In genomic region chr17:42282478-42283080, GRCh38 we compare ENCODE assay signal across 17 cellular contexts. TPM values are rescaled to one million over a fixed set of nuclear protein-coding genes. Genes with fewer than 3 reads are reported as not detected.
DNase-seq lines count a peak whose midpoint lies in the region; ATAC-seq, FAIRE-seq and TF ChIP-seq lines count a peak whose summit lies in the region.
"Had no signal": no experiment of that assay in that cellular context is flagged by ENCODE, and none has a peak within 500 bp of the region (broad histone marks: within the 10 kb centered on the region; RNA-seq: fewer than 3 reads in every experiment).

No MANE protein-coding gene starts in this region.

- no peak overlapping the region for H3K4me2 ChIP-seq in GM23338
- peak overlapping the region; percentile 66; the same call in 1 of the 2 replicates for H3K4me2 ChIP-seq in K562 (ENCODE audit: insufficient read depth, low read length)

- H3F3A ChIP-seq in GM23338 (replicated peaks; ENCODE audit: low read depth): 0 out of 2 replicates have a peak, but pooled peaks cover 6% of the 10 kb centered on the region

- H3K27me3 Mint-ChIP-seq in activated CD4-positive, alpha-beta T cell treated with anti-CD3 and anti-CD28 coated beads for 36 hours: no peaks in the 10 kb centered on the region
- H3K27me3 Mint-ChIP-seq in GM23338 (ENCODE audit: insufficient read depth, low read depth, poor library complexity): peaks cover 19% of the 10 kb centered on the region

- in situ Hi-C loops in K562 (cut with MboI): no loop called here

- WGBS in K562 (ENCODE audit: insufficient coverage, low coverage, missing lambda C conversion rate): 86% methylated on average over 6 of the region's 6 CpGs

- no peak for TF ChIP-seq RAD21 in K562 (CRISPR knock-in tag; conservative IDR thresholded peaks at IDR 0.05 in 1 of 2, IDR thresholded peaks at IDR 0.05 in 1 of 2)

- no peak overlapping the region; a peak in 1 of 4 replicates for H3K9ac ChIP-seq in K562 (ENCODE audit: insufficient read depth in 1 of 2, low read depth in 2 of 2, low read length in 2 of 2)

- no peak for TF ChIP-seq EP300 in K562 (IDR thresholded peaks at IDR 0.05; ENCODE audit: low read length)

- H3K9me1 ChIP-seq in K562 (ENCODE audit: control insufficient read depth, insufficient read depth, low read length): no peaks in the 10 kb centered on the region

- POLR2A ChIA-PET in activated CD4-positive, alpha-beta T cell treated with anti-CD3 and anti-CD28 coated beads for 36 hours (lab: Charles Lee): no interaction called here
- POLR2A ChIA-PET in K562 (lab: Yijun Ruan, JAX): interaction anchor here (0.6 to 5.8 kb wide), 4 partner anchors 9 to 24 kb away, joined by 3 to 41 read pairs (median 4); no protein-coding TSS in a partner anchor

- peak; percentile 30 to 39; a peak in 3 of 4 replicates for TF ChIP-seq CTCF in GM23338 (conservative IDR thresholded peaks at IDR 0.05; ENCODE audit: low read depth in 2 of 2)
- 0 out of 6 replicates have a peak, but pooled peaks of 1 of the 3 experiments have one; percentile 9 for TF ChIP-seq CTCF in K562 (IDR thresholded peaks at IDR 0.05 in 2 of 3, conservative IDR thresholded peaks at IDR 0.05 in 1 of 3; ENCODE audit: insufficient read depth in 2 of 3, low read depth in 1 of 3, low read length in 3 of 3)

- no peak overlapping the region for H2AFZ ChIP-seq in GM23338
- no peak overlapping the region for H2AFZ ChIP-seq in K562 (ENCODE audit: low read depth, low read length)

- H3K36me3 ChIP-seq in GM23338 (ENCODE audit: insufficient read depth): no peaks in the 10 kb centered on the region
- H3K36me3 ChIP-seq in K562 (ENCODE audit: control insufficient read depth, insufficient read depth, low read length): peaks cover 42% of the 10 kb centered on the region
- H3K36me3 ChIP-seq: ascending aorta, HAP-1 had no signal

- H3K79me2 ChIP-seq in GM23338 (replicated peaks; ENCODE audit: insufficient read depth): no peaks in the 10 kb centered on the region
- peaks cover 78% of the 10 kb centered on the region for H3K79me2 ChIP-seq in K562 (ENCODE audit: control insufficient read depth, insufficient read depth, low read length)

- no peak overlapping the region for H3K4me3 Mint-ChIP-seq in activated CD4-positive, alpha-beta T cell treated with anti-CD3 and anti-CD28 coated beads for 36 hours
- no peak overlapping the region; the same call in 2 of the 3 replicates for H3K4me3 Mint-ChIP-seq in GM23338
- H3K4me3 Mint-ChIP-seq: T-helper 1 cell treated with Interleukin-12 subunit alpha and Interleukin-12 subunit beta and Interleukin-4 antibody, amounts not matched to agents 30 μg/mL and 1 μg/mL, for 36 hours had no signal

- H3K4me1 Mint-ChIP-seq in activated CD4-positive, alpha-beta T cell treated with anti-CD3 and anti-CD28 coated beads for 36 hours: peaks cover 45% of the 10 kb centered on the region
- H3K4me1 Mint-ChIP-seq in GM23338: peaks cover 25% of the 10 kb centered on the region

- no peak overlapping the region for H3K27ac ChIP-seq in GM23338 (ENCODE audit: low read depth)
- H3K27ac ChIP-seq in K562 (ENCODE audit: extremely low read depth, low read depth, low read length): peak overlapping the region; percentile 59; the same call in 2 of the 3 replicates
- H3K27ac ChIP-seq: ascending aorta had no signal

- no peaks in the 10 kb centered on the region for H3K9me3 ChIP-seq in K562 (replicated peaks; ENCODE audit: control insufficient read depth, insufficient read depth, low read depth, low read length)
- H3K9me3 ChIP-seq: ascending aorta, HAP-1 had no signal

- H4K20me1 ChIP-seq in GM23338 (replicated peaks; ENCODE audit: insufficient read depth) (no peaks in the 10 kb centered on the region), K562 (replicated peaks; ENCODE audit: control insufficient read depth, insufficient read depth, low read length) (no peaks in the 10 kb centered on the region)

- FAIRE-seq in K562 (lab: Jason Lieb, UNC): no peak

- H3K4me1 ChIP-seq in GM23338 (ENCODE audit: insufficient read depth) (peaks cover 11% of the 10 kb centered on the region), K562 (replicated peaks in 1 of 2; ENCODE audit: control insufficient read depth in 2 of 2, insufficient read depth in 2 of 2, low read length in 2 of 2) (peaks cover 49 to 51% of the 10 kb centered on the region in 2 experiments)
- H3K4me1 ChIP-seq: HAP-1 had no signal

- peak overlapping the region; percentile 21 for H3K27ac Mint-ChIP-seq in activated CD4-positive, alpha-beta T cell treated with anti-CD3 and anti-CD28 coated beads for 36 hours
- no peak overlapping the region for H3K27ac Mint-ChIP-seq in GM23338
- H3K27ac Mint-ChIP-seq: T-helper 1 cell treated with Interleukin-12 subunit alpha and Interleukin-12 subunit beta and Interleukin-4 antibody, amounts not matched to agents 30 μg/mL and 1 μg/mL, for 36 hours had no signal

- BruUV-seq in K562 (replicated peaks; lab: Mats Ljungman, UMichigan): no TSS peak

- H3K36me3 Mint-ChIP-seq in activated CD4-positive, alpha-beta T cell treated with anti-CD3 and anti-CD28 coated beads for 36 hours (ENCODE audit: low read depth): peaks cover 20% of the 10 kb centered on the region
- H3K36me3 Mint-ChIP-seq in GM23338 (ENCODE audit: low read depth): no peaks in the 10 kb centered on the region

- H3K4me3 ChIP-seq in GM23338 (no peak overlapping the region), K562 (no peak overlapping the region)
- H3K4me3 ChIP-seq: ascending aorta, dorsolateral prefrontal cortex, HAP-1 had no signal

- DNase-seq in activated CD4-positive, alpha-beta T cell treated with anti-CD3 and anti-CD28 coated beads for 36 hours: peak; percentile 4
- no peak for DNase-seq in activated CD4-positive, alpha-beta T cell treated with anti-CD3 and anti-CD28 coated beads for 4 hours
- DNase-seq in GM23338 (ENCODE audit: low spot score) (peak; percentile 72), K562 (ENCODE audit: extremely low read depth in 1 of 4, low spot score in 3 of 4) (peak in 1 of 4 experiments; percentile 9), sciatic nerve (ENCODE audit: low spot score) (peak; percentile 39), NCI-H2227 treated with DMSO at 0.1 percent for 48 hours (lab: John Stamatoyannopoulos, UW) (no peak), GF-D8 (lab: John Stamatoyannopoulos, UW) (no peak), NK-92 (lab: John Stamatoyannopoulos, UW; ENCODE audit: unreplicated experiment) (no peak)
- DNase-seq: ACHN, hypothalamus, NCI-H1417 treated with DMSO at 0.1 percent for 48 hours, NCI-H524, substantia nigra had no signal

- H3K27me3 ChIP-seq in GM23338 (ENCODE audit: insufficient read depth) (peaks cover 11% of the 10 kb centered on the region), K562 (ENCODE audit: control insufficient read depth in 2 of 2, insufficient read depth in 2 of 2, low read length in 2 of 2) (no peaks in the 10 kb centered on the region)
- H3K27me3 ChIP-seq: ascending aorta, dorsolateral prefrontal cortex had no signal

- CTCF ChIA-PET in activated CD4-positive, alpha-beta T cell treated with anti-CD3 and anti-CD28 coated beads for 36 hours (lab: Charles Lee): no interaction called here
- CTCF ChIA-PET in K562 (lab: Yijun Ruan, JAX; ENCODE audit: low intra/inter-chr PET ratio): no interaction called here

- H3K9me2 ChIP-seq in GM23338 (ENCODE audit: insufficient read depth): no peaks in the 10 kb centered on the region

- ATAC-seq in activated CD4-positive, alpha-beta T cell treated with anti-CD3 and anti-CD28 coated beads for 36 hours: no peak
- ATAC-seq in GM23338: peak; percentile 80
- peak; percentile 2; the same call in 1 of the 3 replicates for ATAC-seq in K562
- no peak for ATAC-seq in sciatic nerve

- no peak for TF ChIP-seq POLR2A in K562 (conservative IDR thresholded peaks at IDR 0.05)

- intact Hi-C loops in activated CD4-positive, alpha-beta T cell treated with anti-CD3 and anti-CD28 coated beads for 36 hours (cut with DNase I, micrococcal nuclease): no loop called here
- intact Hi-C loops in K562 (cut with micrococcal nuclease): no loop called here
- intact Hi-C loops in sciatic nerve (cut with DNase I): no loop called here

- H3K9me3 Mint-ChIP-seq in activated CD4-positive, alpha-beta T cell treated with anti-CD3 and anti-CD28 coated beads for 36 hours (ENCODE audit: low read depth): no peaks in the 10 kb centered on the region
- no peaks in the 10 kb centered on the region for H3K9me3 Mint-ChIP-seq in GM23338
- H3K9me3 Mint-ChIP-seq: T-helper 1 cell treated with Interleukin-12 subunit alpha and Interleukin-12 subunit beta and Interleukin-4 antibody, amounts not matched to agents 30 μg/mL and 1 μg/mL, for 36 hours had no signal

RNA-seq across cellular contexts. Expression of gene STAT5A, which starts 5.7 kb away (rescaled TPM):
- 100 to 1,000 TPM; 178 to 203 TPM for total RNA-seq in activated CD4-positive, alpha-beta T cell treated with anti-CD3 and anti-CD28 coated beads for 36 hours
- total RNA-seq in GM23338 (2014; rRNA removed; shearing (Covaris generic)): 14.6 and 18.1 TPM in 2 replicates
- 2.3 and 2.4 TPM in 2 replicates for polyA plus RNA-seq in GM23338 (2016; fragmentation: Nextera tagmentation; extraction: Ambion mirVana)
- total RNA-seq in K562 (2011; cell fraction: chromatin; rRNA removed; ENCODE audit: low replicate concordance): 251 and 757 TPM in 2 replicates
- total RNA-seq in K562 (2011; cell fraction: nucleolus; rRNA removed): 428 and 505 TPM in 2 replicates
- total RNA-seq in K562 (2011; cell fraction: nucleoplasm; rRNA removed): 262 and 311 TPM in 2 replicates
- 391 and 467 TPM in 2 replicates for total RNA-seq in K562 (2014; rRNA removed)
- total RNA-seq in K562 (2014; rRNA removed; fragmentation: Illumina TruSeq; extraction: Trizol): 156 and 174 TPM in 2 replicates
- total RNA-seq in K562 (2015; rRNA removed; fragmentation: Illumina TruSeq; extraction: Trizol): 177 and 195 TPM in 2 replicates
- 377 and 414 TPM in 2 replicates for total RNA-seq in K562 (2021)
- polyA plus RNA-seq in K562 (2011; rRNA removed): 131 and 196 TPM in 2 replicates
- polyA plus RNA-seq in K562 (2011; cell fraction: cytosol; rRNA removed): 76.7 and 247 TPM in 2 replicates
- 268 and 853 TPM in 2 replicates for polyA plus RNA-seq in K562 (2011; cell fraction: nucleus; rRNA removed)
- 303 and 408 TPM in 2 replicates for polyA plus RNA-seq in K562 (2012)
- polyA plus RNA-seq in K562 (2014; fragmentation: Illumina TruSeq; extraction: Trizol): 379 and 415 TPM in 2 replicates
- 10 to 100 TPM; 79.9 to 81.8 TPM for polyA plus RNA-seq in K562 (2014; fragmentation: Nextera tagmentation; extraction: Ambion mirVana)
- polyA plus RNA-seq in K562 (2014; rRNA removed): 239 and 248 TPM in 2 replicates
- polyA minus RNA-seq in K562 (2011; rRNA and poly(A)+ RNA removed): 114 and 250 TPM in 2 replicates
- polyA minus RNA-seq in K562 (2011; cell fraction: cytosol; rRNA and poly(A)+ RNA removed): 124 and 299 TPM in 2 replicates
- polyA minus RNA-seq in K562 (2011; cell fraction: nucleus; rRNA and poly(A)+ RNA removed): 105 and 217 TPM in 2 replicates
- total RNA-seq in sciatic nerve: 55.6 TPM

RNA-seq across cellular contexts. Expression of gene STAT5B, which starts 6.4 kb away (rescaled TPM):
- total RNA-seq in activated CD4-positive, alpha-beta T cell treated with anti-CD3 and anti-CD28 coated beads for 36 hours: 100 to 1,000 TPM; 162 to 203 TPM
- 47.1 and 60.5 TPM in 2 replicates for total RNA-seq in GM23338 (2014; rRNA removed; shearing (Covaris generic))
- 13.9 and 14.3 TPM in 2 replicates for polyA plus RNA-seq in GM23338 (2016; fragmentation: Nextera tagmentation; extraction: Ambion mirVana)
- 425 and 510 TPM in 2 replicates for total RNA-seq in K562 (2011; cell fraction: chromatin; rRNA removed; ENCODE audit: low replicate concordance)
- total RNA-seq in K562 (2011; cell fraction: nucleolus; rRNA removed): 258 and 266 TPM in 2 replicates
- total RNA-seq in K562 (2011; cell fraction: nucleoplasm; rRNA removed): 265 and 278 TPM in 2 replicates
- total RNA-seq in K562 (2014; rRNA removed): 92.4 and 113 TPM in 2 replicates
- total RNA-seq in K562 (2014; rRNA removed; fragmentation: Illumina TruSeq; extraction: Trizol): 75.5 and 75.7 TPM in 2 replicates
- total RNA-seq in K562 (2015; rRNA removed; fragmentation: Illumina TruSeq; extraction: Trizol): 63.5 and 65.2 TPM in 2 replicates
- 134 TPM in 2 replicates for total RNA-seq in K562 (2021)
- polyA plus RNA-seq in K562 (2011; rRNA removed): 147 and 176 TPM in 2 replicates
- 94.2 and 122 TPM in 2 replicates for polyA plus RNA-seq in K562 (2011; cell fraction: cytosol; rRNA removed)
- polyA plus RNA-seq in K562 (2011; cell fraction: nucleus; rRNA removed): 190 and 298 TPM in 2 replicates
- 79.5 and 138 TPM in 2 replicates for polyA plus RNA-seq in K562 (2012)
- polyA plus RNA-seq in K562 (2014; fragmentation: Illumina TruSeq; extraction: Trizol): 117 and 130 TPM in 2 replicates
- 10 to 100 TPM; 20.8 to 23.5 TPM for polyA plus RNA-seq in K562 (2014; fragmentation: Nextera tagmentation; extraction: Ambion mirVana)
- 109 and 124 TPM in 2 replicates for polyA plus RNA-seq in K562 (2014; rRNA removed)
- 101 and 127 TPM in 2 replicates for polyA minus RNA-seq in K562 (2011; rRNA and poly(A)+ RNA removed)
- polyA minus RNA-seq in K562 (2011; cell fraction: cytosol; rRNA and poly(A)+ RNA removed): 79.7 and 81.7 TPM in 2 replicates
- polyA minus RNA-seq in K562 (2011; cell fraction: nucleus; rRNA and poly(A)+ RNA removed): 54.4 and 60.3 TPM in 2 replicates
- 90.8 TPM for total RNA-seq in sciatic nerve

Comparison
In these comparisons a context has a peak if more than half of its experiments do, and no peak if none do; other contexts are left out.
1. DNase-seq: peak in activated CD4-positive, alpha-beta T cell treated with anti-CD3 and anti-CD28 coated beads for 36 hours (single experiment), GM23338 (single experiment) and sciatic nerve (single experiment); none in activated CD4-positive, alpha-beta T cell treated with anti-CD3 and anti-CD28 coated beads for 4 hours (0 of 2), NCI-H2227 treated with DMSO at 0.1 percent for 48 hours (single experiment), GF-D8 (single experiment) and NK-92 (single experiment).
2. ATAC-seq: peak in GM23338 (single experiment) and K562 (single experiment); none in activated CD4-positive, alpha-beta T cell treated with anti-CD3 and anti-CD28 coated beads for 36 hours (single experiment) and sciatic nerve (single experiment).